ENCODE assay signal across 8 cellular contexts in genomic region chr1:223846668-223847007, GRCh38. TPM values are rescaled to one million over a fixed set of nuclear protein-coding genes. Genes with fewer than 3 reads are reported as not detected.
DNase-seq lines count a peak whose midpoint lies in the region; ATAC-seq and TF ChIP-seq lines count a peak whose summit lies in the region.

No MANE protein-coding gene starts in this region.

- H3K9me3 Mint-ChIP-seq in activated naive CD4-positive, alpha-beta T cell treated with anti-CD3 and anti-CD28 coated beads, Interleukin-2, amount 50 U/mL, for 72 hours, result peaks cover 0 to 18% of the 10 kb centered on the region in 2 donors

- intact Hi-C loops in sigmoid colon (cut with DNase I), result loop anchor here (2.0 to 5.0 kb wide), 2 partner anchors 34 to 134 kb away; partner anchors contain the start of gene CAPN2

- no peak for TF ChIP-seq POLR2A in sigmoid colon (IDR thresholded peaks at IDR 0.05)

- H3K27me3 ChIP-seq in right atrium auricular region (no peaks in the 10 kb centered on the region), sigmoid colon (no peaks in the 10 kb centered on the region)

- peak overlapping the region; percentile 98 to 99 for H3K27ac Mint-ChIP-seq in activated naive CD4-positive, alpha-beta T cell treated with anti-CD3 and anti-CD28 coated beads, Interleukin-2, amount 50 U/mL, for 72 hours

- H3K4me1 ChIP-seq in right atrium auricular region (peaks cover 0 to 41% of the 10 kb centered on the region in 2 donors), sigmoid colon (peaks cover 0 to 33% (median 24%) of the 10 kb centered on the region in 4 donors)

- TF ChIP-seq CTCF in right atrium auricular region (IDR thresholded peaks at IDR 0.05) (no peak), sigmoid colon (IDR thresholded peaks at IDR 0.05) (no peak)

- H3K36me3 ChIP-seq in right atrium auricular region, result no peaks in the 10 kb centered on the region
- no peaks in the 10 kb centered on the region for H3K36me3 ChIP-seq in sigmoid colon

- peaks cover 8 to 20% of the 10 kb centered on the region in 2 donors for H3K36me3 Mint-ChIP-seq in activated naive CD4-positive, alpha-beta T cell treated with anti-CD3 and anti-CD28 coated beads, Interleukin-2, amount 50 U/mL, for 72 hours

- H3K9me3 ChIP-seq in right atrium auricular region (no peaks in the 10 kb centered on the region), sigmoid colon (no peaks in the 10 kb centered on the region)

- DNase-seq in DMS 273 (lab: John Stamatoyannopoulos, UW; ENCODE audit: unreplicated experiment) (peak; percentile 66), DMS 273 treated with DMSO at 0.1 percent for 48 hours (lab: John Stamatoyannopoulos, UW) (no peak), LHCN-M2 (ENCODE audit: low read depth) (peak; percentile 24), right atrium auricular region (ENCODE audit: low spot score) (no peak), sigmoid colon (no peak), kidney glomerular epithelial cell (lab: John Stamatoyannopoulos, UW) (no peak), NCI-H226 (no peak)
- DNase-seq in activated naive CD4-positive, alpha-beta T cell treated with anti-CD3 and anti-CD28 coated beads, Interleukin-2, amount 50 U/mL, for 72 hours (ENCODE audit: low spot score in 2 of 2), result no peak

- H3K27ac ChIP-seq in right atrium auricular region, result peak overlapping the region; percentile 99
- H3K27ac ChIP-seq in sigmoid colon, result peak overlapping the region; percentile 98 to 99 (median 98)

- H3K4me3 ChIP-seq in right atrium auricular region, result peak overlapping the region; percentile 65 to 84
- peak overlapping the region; percentile 60 to 96 (median 85) for H3K4me3 ChIP-seq in sigmoid colon

- ATAC-seq in activated naive CD4-positive, alpha-beta T cell treated with anti-CD3 and anti-CD28 coated beads, Interleukin-2, amount 50 U/mL, for 72 hours, result no peak

- TF ChIP-seq EP300 in sigmoid colon (IDR thresholded peaks at IDR 0.05), result no peak

- WGBS in sigmoid colon, 2 donors, result 8 to 24% methylated on average over 5 of the region's 5 CpGs

RNA-seq across cellular contexts. Expression of gene TP53BP2, which starts 0.9 kb away (rescaled TPM):
- total RNA-seq in LHCN-M2 (2014; rRNA removed) (28.5 and 35.1 TPM in 2 replicates), right atrium auricular region (10 to 100 TPM; 26.8 to 29.3 TPM), sigmoid colon (10 to 100 TPM; 24.6 to 28.5 (median 26.9) TPM)
- polyA plus RNA-seq in LHCN-M2 (2012), result 10.2 TPM
- 10 to 100 TPM; 21.9 to 57.1 TPM for total RNA-seq in activated naive CD4-positive, alpha-beta T cell treated with anti-CD3 and anti-CD28 coated beads, Interleukin-2, amount 50 U/mL, for 72 hours
- 10 to 100 TPM; 10.2 to 13.5 (median 12.9) TPM for polyA plus RNA-seq in sigmoid colon

Comparison
In these comparisons a context has a peak if more than half of its experiments do, and no peak if none do; other contexts are left out.
1. DNase-seq: peak in DMS 273 (single experiment) and LHCN-M2 (single experiment); none in DMS 273 treated with DMSO at 0.1 percent for 48 hours (single experiment), activated naive CD4-positive, alpha-beta T cell treated with anti-CD3 and anti-CD28 coated beads, Interleukin-2, amount 50 U/mL, for 72 hours (0 of 2), right atrium auricular region (single experiment), sigmoid colon (single experiment), kidney glomerular epithelial cell (single experiment) and NCI-H226 (single experiment).